ENCODE assay signal across 24 cellular contexts in the genomic region with DNA sequence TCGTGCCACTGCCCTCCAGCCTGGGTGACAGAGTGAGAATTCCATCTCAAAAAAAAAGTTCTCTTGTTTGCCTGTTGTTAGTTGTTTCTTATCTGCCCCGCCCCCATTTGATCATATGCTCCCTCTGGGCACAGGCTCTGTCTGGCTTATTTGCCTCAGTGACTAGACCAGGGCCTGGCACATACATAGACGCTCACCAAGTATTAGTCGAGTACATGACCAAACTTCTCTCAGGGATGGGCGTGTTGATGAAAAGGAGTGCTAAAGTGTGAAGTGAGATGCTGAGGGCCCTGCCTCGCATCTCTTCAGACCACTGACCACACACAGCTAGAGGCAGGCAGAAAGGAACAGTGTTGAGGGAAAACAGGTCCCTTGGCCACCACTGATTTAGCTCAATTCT. TPM values are rescaled to one million over a fixed set of nuclear protein-coding genes. Genes with fewer than 3 reads are reported as not detected.
DNase-seq lines count a peak whose midpoint lies in the region; ATAC-seq and TF ChIP-seq lines count a peak whose summit lies in the region.
"Had no signal": no experiment of that assay in that cellular context is flagged by ENCODE, and none has a peak within 500 bp of the region (broad histone marks: within the 10 kb centered on the region; RNA-seq: fewer than 3 reads in every experiment).

No MANE protein-coding gene starts in this region.

- peaks cover 9% of the 10 kb centered on the region; the same call in 1 of the 2 replicates for H4K20me1 ChIP-seq in IMR-90 (ENCODE audit: insufficient read depth, low read length)

- H2BK5ac ChIP-seq in IMR-90 (ENCODE audit: low read depth, low read length, poor library complexity, severe bottlenecking) (no peak overlapping the region), neuronal stem cell (ENCODE audit: low read length) (no peak overlapping the region)

- no peak overlapping the region for H4K91ac ChIP-seq in IMR-90 (ENCODE audit: insufficient read depth, low read depth, low read length)
- H4K91ac ChIP-seq in neuronal stem cell (ENCODE audit: low read depth, low read length, poor library complexity), result no peak overlapping the region

- TF ChIP-seq CTCF in IMR-90 (conservative IDR thresholded peaks at IDR 0.05; ENCODE audit: low read depth, low read length) (no peak), endodermal cell (conservative IDR thresholded peaks at IDR 0.05) (no peak), omental fat pad (IDR thresholded peaks at IDR 0.05) (no peak)

- H3K4me2 ChIP-seq in IMR-90 (ENCODE audit: low read depth, low read length) (no peak overlapping the region), neuronal stem cell (ENCODE audit: insufficient read depth, low read length, poor library complexity, severe bottlenecking) (no peak overlapping the region)

- no peak overlapping the region for H2AK9ac ChIP-seq in IMR-90 (replicated peaks; ENCODE audit: low read depth, low read length, poor library complexity)

- no peak overlapping the region for H3K56ac ChIP-seq in IMR-90 (ENCODE audit: extremely low read depth, insufficient read depth, low read length)

- POLR2A ChIA-PET in IMR-90 (lab: Charles Lee; ENCODE audit: unreplicated experiment), result no interaction called here

- no peak overlapping the region for H2AK5ac ChIP-seq in IMR-90 (ENCODE audit: low read depth, low read length)
- no peak overlapping the region for H2AK5ac ChIP-seq in neuronal stem cell (ENCODE audit: low read depth, low read length)

- BruUV-seq in IMR-90 (replicated peaks; lab: Mats Ljungman, UMichigan), result no TSS peak

- H3K23ac ChIP-seq in IMR-90 (ENCODE audit: low read depth, low read length) (no peak overlapping the region), neuronal stem cell (ENCODE audit: low read depth, low read length, poor library complexity) (peak overlapping the region; percentile 65)

- in situ Hi-C loops in IMR-90 (cut with MboI; ENCODE audit: low sequenced_read_pairs), result no loop called here

- H2AFZ ChIP-seq in IMR-90 (replicated peaks; ENCODE audit: low read length, poor library complexity), result peak overlapping the region; percentile 43
- no peak overlapping the region for H2AFZ ChIP-seq in neuronal stem cell (ENCODE audit: low read length)

- peaks cover 3 to 9% of the 10 kb centered on the region in 2 experiments; a peak in 3 of 4 replicates for H3K79me1 ChIP-seq in IMR-90 (ENCODE audit: low read depth in 1 of 2, low read length in 2 of 2)
- peaks cover 5% of the 10 kb centered on the region for H3K79me1 ChIP-seq in neuronal stem cell (ENCODE audit: low read depth, low read length)

- no peak overlapping the region for H3K14ac ChIP-seq in IMR-90 (replicated peaks; ENCODE audit: low read depth, low read length)
- no peak overlapping the region for H3K14ac ChIP-seq in neuronal stem cell (ENCODE audit: low read length)

- H3K4ac ChIP-seq in IMR-90 (ENCODE audit: low read depth, low read length), result no peak overlapping the region
- H3K4ac ChIP-seq in neuronal stem cell (ENCODE audit: low read length), result no peak overlapping the region

- H3K9me3 Mint-ChIP-seq in endodermal cell, result no peaks in the 10 kb centered on the region
- H3K9me3 Mint-ChIP-seq: stimulated activated naive CD8-positive, alpha-beta T cell treated with anti-CD3 and anti-CD28 coated beads, Interleukin-15, amount 100 ng/mL, for 72 hours had no signal

- H3K27me3 ChIP-seq in IMR-90 (ENCODE audit: control insufficient read depth, insufficient read depth, low read length) (no peaks in the 10 kb centered on the region), endodermal cell (ENCODE audit: control insufficient read depth, insufficient read depth, low read length, poor library complexity, severe bottlenecking) (no peaks in the 10 kb centered on the region), neuronal stem cell (ENCODE audit: control insufficient read depth in 3 of 3, insufficient read depth in 3 of 3, low read depth in 1 of 3, low read length in 3 of 3) (no peaks in the 10 kb centered on the region)
- H3K27me3 ChIP-seq: adrenal gland, tibial nerve had no signal

- H3K4me1 Mint-ChIP-seq in endodermal cell, result peaks cover 22% of the 10 kb centered on the region

- no peak overlapping the region for H2BK12ac ChIP-seq in neuronal stem cell (ENCODE audit: low read length)

- H3K18ac ChIP-seq in IMR-90 (ENCODE audit: low read depth, low read length) (no peak overlapping the region), neuronal stem cell (ENCODE audit: low read length) (no peak overlapping the region)

- peaks cover 16% of the 10 kb centered on the region for H3K36me3 Mint-ChIP-seq in endodermal cell (ENCODE audit: low read depth)

- no CpG with 5 or more reads among the region's 6 CpGs for WGBS in IMR-90 (ENCODE audit: extremely low coverage in 2 of 2, insufficient read length in 1 of 2), 2 experiments
- WGBS in endodermal cell (ENCODE audit: insufficient coverage in 1 of 2, insufficient read length in 1 of 2), 2 experiments, result 83 to 98% methylated on average over 5 to 6 of the region's 6 CpGs
- WGBS in neuronal stem cell (ENCODE audit: extremely low coverage in 2 of 2, insufficient read length in 2 of 2, insufficient replicate concordance in 1 of 2), 2 donors, result no CpG with 5 or more reads among the region's 6 CpGs

- TF ChIP-seq RAD21 in IMR-90 (IDR thresholded peaks at IDR 0.05; ENCODE audit: low read length), result no peak

- no peaks in the 10 kb centered on the region; the same call in 1 of the 2 replicates for H3K4me1 ChIP-seq in IMR-90 (ENCODE audit: control insufficient read depth, insufficient read depth, low read length)
- no peaks in the 10 kb centered on the region for H3K4me1 ChIP-seq in endodermal cell (ENCODE audit: control insufficient read depth, insufficient read depth, low read length)
- peaks cover 5 to 8% of the 10 kb centered on the region in 2 donors for H3K4me1 ChIP-seq in neuronal stem cell (ENCODE audit: control insufficient read depth in 2 of 2, insufficient read depth in 1 of 2, low read depth in 1 of 2, low read length in 2 of 2)

- intact Hi-C loops in IMR-90 (cut with micrococcal nuclease), result no loop called here

- H3K9ac ChIP-seq in IMR-90 (ENCODE audit: low read depth, low read length) (no peak overlapping the region), endodermal cell (ENCODE audit: extremely low read depth, low read length, poor library complexity, severe bottlenecking) (no peak overlapping the region), neuronal stem cell (ENCODE audit: low read depth, low read length, poor library complexity) (no peak overlapping the region)

- H2BK15ac ChIP-seq in IMR-90 (ENCODE audit: low read depth, low read length) (no peak overlapping the region; the same call in 2 of the 3 replicates), neuronal stem cell (ENCODE audit: low read length) (no peak overlapping the region)

- DNase-seq in activated CD8-positive, alpha-beta memory T cell treated with anti-CD3 and anti-CD28 coated beads for 24 hours, result peak; percentile 35
- DNase-seq in activated CD8-positive, alpha-beta memory T cell treated with anti-CD3 and anti-CD28 coated beads, Interleukin-2, amount 50 U/mL, for 48 hours, result no peak
- DNase-seq in IMR-90 (no peak), endodermal cell (peak; percentile 38), neuronal stem cell (ENCODE audit: low spot score) (no peak), omental fat pad (ENCODE audit: low spot score) (no peak), NCI-H1694 (lab: John Stamatoyannopoulos, UW) (no peak)
- DNase-seq: activated CD4-positive, alpha-beta T cell treated with anti-CD3 and anti-CD28 coated beads for 36 hours; foreskin melanocyte; GOT3; hypothalamus; NCI-H1048; NCI-H1930; NCI-H226; NCI-H774; right cardiac atrium; stimulated activated CD4-positive, alpha-beta T cell treated with anti-CD3 and anti-CD28 coated beads, Interleukin-12 subunit alpha, Interleukin-12 subunit beta, amount 100 ng/mL, for 4 hours; stimulated activated CD4-positive, alpha-beta T cell treated with anti-CD3 and anti-CD28 coated beads, Interleukin-4, amount 100 ng/mL, for 4 hours; stimulated activated naive CD8-positive, alpha-beta T cell treated with anti-CD3 and anti-CD28 coated beads, Interleukin-15, amount 100 ng/mL, for 72 hours had no signal

- H3K27ac ChIP-seq in IMR-90 (ENCODE audit: insufficient read depth, low read length) (no peak overlapping the region), endodermal cell (ENCODE audit: low read depth, low read length) (no peak overlapping the region), neuronal stem cell (replicated peaks; ENCODE audit: low read length) (no peak overlapping the region)
- H3K27ac ChIP-seq: adrenal gland, epithelial cell of prostate, tibial nerve had no signal

- H2BK120ac ChIP-seq in IMR-90 (ENCODE audit: low read depth, low read length) (no peak overlapping the region), neuronal stem cell (ENCODE audit: low read depth, low read length) (no peak overlapping the region)

- H3K36me3 ChIP-seq in IMR-90 (ENCODE audit: control insufficient read depth, insufficient read depth, low read length) (no peaks in the 10 kb centered on the region), endodermal cell (ENCODE audit: control insufficient read depth, insufficient read depth, low read length) (no peaks in the 10 kb centered on the region), neuronal stem cell (replicated peaks in 1 of 2; ENCODE audit: control insufficient read depth in 2 of 2, insufficient read depth in 2 of 2, low read length in 2 of 2) (no peaks in the 10 kb centered on the region)
- H3K36me3 ChIP-seq: adrenal gland, tibial nerve had no signal

- CTCF ChIA-PET in IMR-90 (lab: Yijun Ruan, JAX), result no interaction called here

- H3K4me3 ChIP-seq in IMR-90 (ENCODE audit: insufficient read depth, low read depth, low read length) (no peak overlapping the region), endodermal cell (ENCODE audit: low read length) (no peak overlapping the region), neuronal stem cell (ENCODE audit: low read length in 2 of 2) (no peak overlapping the region)
- H3K4me3 ChIP-seq: adrenal gland, tibial nerve had no signal

- H3K9me3 ChIP-seq in IMR-90 (ENCODE audit: control insufficient read depth, insufficient read depth, low read length) (no peaks in the 10 kb centered on the region), endodermal cell (ENCODE audit: control insufficient read depth, low read length) (no peaks in the 10 kb centered on the region), neuronal stem cell (replicated peaks in 1 of 2; ENCODE audit: control insufficient read depth in 2 of 2, insufficient read depth in 1 of 2, low read depth in 1 of 2, low read length in 2 of 2) (no peaks in the 10 kb centered on the region)
- H3K9me3 ChIP-seq: adrenal gland, tibial nerve had no signal

- H3K4me3 Mint-ChIP-seq in endodermal cell, result no peak overlapping the region
- H3K4me3 Mint-ChIP-seq: activated CD4-positive, alpha-beta T cell treated with anti-CD3 and anti-CD28 coated beads for 36 hours; stimulated activated naive CD8-positive, alpha-beta T cell treated with anti-CD3 and anti-CD28 coated beads, Interleukin-15, amount 100 ng/mL, for 72 hours had no signal

- H3K27me3 Mint-ChIP-seq in endodermal cell (ENCODE audit: insufficient read depth), result no peaks in the 10 kb centered on the region

- H2BK20ac ChIP-seq in IMR-90 (ENCODE audit: low read depth, low read length), result no peak overlapping the region

- no peak for TF ChIP-seq POLR2A in IMR-90 (IDR thresholded peaks at IDR 0.05; ENCODE audit: low read depth, low read length)

- H4K5ac ChIP-seq in IMR-90 (ENCODE audit: low read depth, low read length), result no peak overlapping the region

- dilution Hi-C loops in IMR-90 (cut with HindIII; ENCODE audit: low sequenced_read_pairs, unreplicated experiment), result no loop called here

- 0 out of 2 replicates have a peak, but pooled peaks cover 6% of the 10 kb centered on the region for H3K9me1 ChIP-seq in IMR-90 (ENCODE audit: insufficient read depth, low read length)

- no peak for ATAC-seq in IMR-90 (ENCODE audit: low read depth)
- ATAC-seq in omental fat pad (ENCODE audit: low FRiP score), result no peak
- no peak for ATAC-seq in HG03135 (IDR thresholded peaks at IDR 0.05; ENCODE audit: unreplicated experiment)
- ATAC-seq: activated CD4-positive, alpha-beta T cell treated with anti-CD3 and anti-CD28 coated beads for 36 hours; right cardiac atrium; stimulated activated naive CD8-positive, alpha-beta T cell treated with anti-CD3 and anti-CD28 coated beads, Interleukin-15, amount 100 ng/mL, for 72 hours had no signal

- H3K27ac Mint-ChIP-seq in endodermal cell, result no peak overlapping the region
- H3K27ac Mint-ChIP-seq: activated CD4-positive, alpha-beta T cell treated with anti-CD3 and anti-CD28 coated beads for 36 hours; B cell had no signal

- no peak overlapping the region for H4K8ac ChIP-seq in IMR-90 (ENCODE audit: low read depth in 2 of 2, low read length in 2 of 2)
- H4K8ac ChIP-seq in neuronal stem cell (ENCODE audit: low read depth, low read length), result no peak overlapping the region

RNA-seq across cellular contexts. Expression of a gene that starts 3.3 kb away (rescaled TPM):
- total RNA-seq in IMR-90 (2012; rRNA removed), result 60.6 and 65.0 TPM in 2 replicates
- 6.9 and 8.0 TPM in 2 replicates for polyA plus RNA-seq in IMR-90 (2012; rRNA removed)
- 1.6 and 1.7 TPM in 2 replicates for polyA plus RNA-seq in IMR-90 (2012; cell fraction: cytosol; rRNA removed)
- 2.8 and 15.1 TPM in 2 replicates for polyA plus RNA-seq in IMR-90 (2012; cell fraction: nucleus; rRNA removed; ENCODE audit: low replicate concordance)
- total RNA-seq in endodermal cell, result 10 to 100 TPM; 51.4 to 74.7 TPM
- polyA plus RNA-seq in endodermal cell (2013, experiment 1 of 2), result 12.3 TPM
- 13.7 TPM for polyA plus RNA-seq in endodermal cell (2013, experiment 2 of 2)
- 10.0 TPM for polyA plus RNA-seq in neuronal stem cell (2013, experiment 1 of 2)
- polyA plus RNA-seq in neuronal stem cell (2013, experiment 2 of 2), result 10.7 TPM
- 100 to 1,000 TPM in 2 of 4 donors, 10 to 100 TPM in 2; 63.5 to 123 (median 87.6) TPM for total RNA-seq in omental fat pad

Comparison
In these comparisons a context has a peak if more than half of its experiments do, and no peak if none do; other contexts are left out.
1. DNase-seq: peak in activated CD8-positive, alpha-beta memory T cell treated with anti-CD3 and anti-CD28 coated beads for 24 hours (single experiment) and endodermal cell (single experiment); none in activated CD8-positive, alpha-beta memory T cell treated with anti-CD3 and anti-CD28 coated beads, Interleukin-2, amount 50 U/mL, for 48 hours (single experiment), IMR-90 (single experiment), neuronal stem cell (single experiment), omental fat pad (single experiment) and NCI-H1694 (single experiment).